24 cellular contexts compared by ENCODE assay signal in genomic region chr6:108866798-108867197, GRCh38.
"Had no signal": no experiment of that assay in that cellular context is flagged by ENCODE, and none has a peak within 500 bp of the region (broad histone marks: within the 10 kb centered on the region; RNA-seq: fewer than 3 reads in every experiment).

No MANE protein-coding gene starts in this region.

- H2AFZ ChIP-seq: PC-9 had no signal

- H3K4me3 ChIP-seq: ascending aorta, body of pancreas, PC-9 had no signal

- H3K9me3 Mint-ChIP-seq: activated CD8-positive, alpha-beta T cell treated with anti-CD3 and anti-CD28 coated beads for 36 hours; activated naive CD4-positive, alpha-beta T cell treated with anti-CD3 and anti-CD28 coated beads, Interleukin-2, amount 50 U/mL, for 72 hours; activated naive CD8-positive, alpha-beta T cell treated with anti-CD3 and anti-CD28 coated beads, Interleukin-2, amount 50 U/mL, for 24 hours; activated T-cell treated with anti-CD3 and anti-CD28 coated beads, Interleukin-2, amount 50 U/mL, for 24 hours; T-cell had no signal

- H3K9me3 ChIP-seq: ascending aorta, body of pancreas had no signal

- H3K4me3 Mint-ChIP-seq: activated CD8-positive, alpha-beta T cell treated with anti-CD3 and anti-CD28 coated beads for 36 hours; activated naive CD8-positive, alpha-beta T cell treated with anti-CD3 and anti-CD28 coated beads, Interleukin-2, amount 50 U/mL, for 24 hours; activated T-cell treated with anti-CD3 and anti-CD28 coated beads, Interleukin-2, amount 50 U/mL, for 24 hours; T-cell had no signal

- H3K4me2 ChIP-seq: PC-9 had no signal

- H3K27me3 ChIP-seq: ascending aorta, body of pancreas had no signal

- H3K27me3 Mint-ChIP-seq: activated CD8-positive, alpha-beta T cell treated with anti-CD3 and anti-CD28 coated beads for 36 hours; activated naive CD8-positive, alpha-beta T cell treated with anti-CD3 and anti-CD28 coated beads, Interleukin-2, amount 50 U/mL, for 24 hours; activated T-cell treated with anti-CD3 and anti-CD28 coated beads, Interleukin-2, amount 50 U/mL, for 24 hours; T-cell had no signal

- FAIRE-seq: bronchial epithelial cell had no signal

- H3K27ac Mint-ChIP-seq: activated CD8-positive, alpha-beta T cell treated with anti-CD3 and anti-CD28 coated beads for 36 hours; activated naive CD4-positive, alpha-beta T cell treated with anti-CD3 and anti-CD28 coated beads, Interleukin-2, amount 50 U/mL, for 72 hours; activated naive CD8-positive, alpha-beta T cell treated with anti-CD3 and anti-CD28 coated beads, Interleukin-2, amount 50 U/mL, for 24 hours; activated T-cell treated with anti-CD3 and anti-CD28 coated beads, Interleukin-2, amount 50 U/mL, for 24 hours had no signal

- H3K27ac ChIP-seq: ascending aorta, body of pancreas, PC-9, VCaP had no signal

- DNase-seq: activated CD4-positive, alpha-beta T cell treated with anti-CD3 and anti-CD28 coated beads, Interleukin-2, amount 50 U/mL, for 1 hour; activated CD4-positive, CD25-positive, alpha-beta regulatory T cell; activated CD8-positive, alpha-beta T cell treated with anti-CD3 and anti-CD28 coated beads for 36 hours; activated effector memory CD4-positive, alpha-beta T cell treated with anti-CD3 and anti-CD28 coated beads, Interleukin-2, amount 50 U/mL, for 16 hours; activated naive CD4-positive, alpha-beta T cell treated with Interleukin-2 at 50 U/mL for 16 hours; activated naive CD8-positive, alpha-beta T cell treated with anti-CD3 and anti-CD28 coated beads, Interleukin-2, amount 50 U/mL, for 24 hours; activated T-cell treated with anti-CD3 and anti-CD28 coated beads, Interleukin-2, amount 50 U/mL, for 24 hours; amniotic stem cell; body of pancreas; central memory CD4-positive, alpha-beta T cell; NCI-H1048; NCI-H146; NCI-H187 treated with DMSO at 0.1 percent for 48 hours; NCI-H2171; NCI-H345; NCI-H510A; NCI-H69; PC-9; SHP77 treated with DMSO at 0.1 percent for 48 hours; T-cell had no signal

- H3K4me1 ChIP-seq: body of pancreas had no signal
